16 cellular contexts compared by ENCODE assay signal in genomic region chr20:38766071-38766470, GRCh38. TPM values are rescaled to one million over a fixed set of nuclear protein-coding genes. Genes with fewer than 3 reads are reported as not detected.
DNase-seq lines count a peak whose midpoint lies in the region; ATAC-seq and TF ChIP-seq lines count a peak whose summit lies in the region.
"Had no signal": no experiment of that assay in that cellular context is flagged by ENCODE, and none has a peak within 500 bp of the region (broad histone marks: within the 10 kb centered on the region; RNA-seq: fewer than 3 reads in every experiment).

No MANE protein-coding gene starts in this region.

- POLR2A ChIA-PET in activated CD8-positive, alpha-beta T cell treated with anti-CD3 and anti-CD28 coated beads, Interleukin-2, amount 10 ng/mL, durations not matched to agents 7 days and 5 days (lab: Charles Lee), result no interaction called here

- H3K4me3 Mint-ChIP-seq in T-helper 17 cell, result no peak overlapping the region
- no peak overlapping the region for H3K4me3 Mint-ChIP-seq in activated CD8-positive, alpha-beta T cell treated with anti-CD3 and anti-CD28 coated beads, Interleukin-2, amount 10 ng/mL, durations not matched to agents 7 days and 5 days
- H3K4me3 Mint-ChIP-seq: H9 had no signal

- TF ChIP-seq CTCF in fibroblast of the aortic adventitia (IDR thresholded peaks at IDR 0.05; ENCODE audit: insufficient read depth, low read length), result no peak
- no peak for TF ChIP-seq CTCF in tibial artery (IDR thresholded peaks at IDR 0.05)
- no peak for TF ChIP-seq CTCF in GM10266 (IDR thresholded peaks at IDR 0.05; ENCODE audit: control insufficient read depth, insufficient read depth, low read depth, missing control alignments)

- ATAC-seq in T-helper 17 cell, result no peak
- ATAC-seq in activated CD8-positive, alpha-beta T cell treated with anti-CD3 and anti-CD28 coated beads, Interleukin-2, amount 10 ng/mL, durations not matched to agents 7 days and 5 days, result no peak

- H3K36me3 ChIP-seq in tibial artery, result peaks cover 27 to 90% (median 61%) of the 10 kb centered on the region in 3 donors

- CTCF ChIA-PET in activated CD8-positive, alpha-beta T cell treated with anti-CD3 and anti-CD28 coated beads, Interleukin-2, amount 10 ng/mL, durations not matched to agents 7 days and 5 days (lab: Charles Lee), result interaction anchor here (1.2 to 8.6 kb wide), 6 partner anchors 9 to 127 kb away, joined by 3 to 59 read pairs (median 4); partner anchors contain the start of gene ACTR5

- H3K4me1 ChIP-seq in tibial artery, result peaks cover 0 to 37% (median 21%) of the 10 kb centered on the region in 4 donors

- H3K27me3 Mint-ChIP-seq in T-helper 17 cell, result no peaks in the 10 kb centered on the region
- no peaks in the 10 kb centered on the region for H3K27me3 Mint-ChIP-seq in activated CD8-positive, alpha-beta T cell treated with anti-CD3 and anti-CD28 coated beads, Interleukin-2, amount 10 ng/mL, durations not matched to agents 7 days and 5 days (ENCODE audit: low read depth)

- H3K9me3 ChIP-seq in T-helper 17 cell (ENCODE audit: control insufficient read depth, low read length, poor library complexity, severe bottlenecking) (no peaks in the 10 kb centered on the region), tibial artery (no peaks in the 10 kb centered on the region)

- H3K27me3 ChIP-seq in tibial artery, result no peaks in the 10 kb centered on the region

- intact Hi-C loops in tibial artery (cut with DNase I; ENCODE audit: low total_unique reads), result no loop called here

- peaks cover 12% of the 10 kb centered on the region for H3K4me1 Mint-ChIP-seq in T-helper 17 cell
- H3K4me1 Mint-ChIP-seq in activated CD8-positive, alpha-beta T cell treated with anti-CD3 and anti-CD28 coated beads, Interleukin-2, amount 10 ng/mL, durations not matched to agents 7 days and 5 days (ENCODE audit: low read depth), result peaks cover 20% of the 10 kb centered on the region

- peak overlapping the region; percentile 47 to 78 for H3K27ac ChIP-seq in tibial artery
- H3K27ac ChIP-seq: PC-9, SK-N-MC had no signal

- H3K4me3 ChIP-seq in fibroblast of the aortic adventitia (ENCODE audit: low read depth, low read length), result no peak overlapping the region
- H3K4me3 ChIP-seq in tibial artery, result no peak overlapping the region
- H3K4me3 ChIP-seq: PC-9, SK-N-MC had no signal

- H3K27ac Mint-ChIP-seq in T-helper 17 cell, result peak overlapping the region; percentile 70
- no peak overlapping the region for H3K27ac Mint-ChIP-seq in activated CD8-positive, alpha-beta T cell treated with anti-CD3 and anti-CD28 coated beads, Interleukin-2, amount 10 ng/mL, durations not matched to agents 7 days and 5 days
- H3K27ac Mint-ChIP-seq: H9 had no signal

- no peaks in the 10 kb centered on the region for H3K9me3 Mint-ChIP-seq in activated CD8-positive, alpha-beta T cell treated with anti-CD3 and anti-CD28 coated beads, Interleukin-2, amount 10 ng/mL, durations not matched to agents 7 days and 5 days (ENCODE audit: insufficient read depth)
- H3K9me3 Mint-ChIP-seq: H9 had no signal

- peaks cover 23% of the 10 kb centered on the region for H3K36me3 Mint-ChIP-seq in T-helper 17 cell (ENCODE audit: low read depth)
- peaks cover 45% of the 10 kb centered on the region for H3K36me3 Mint-ChIP-seq in activated CD8-positive, alpha-beta T cell treated with anti-CD3 and anti-CD28 coated beads, Interleukin-2, amount 10 ng/mL, durations not matched to agents 7 days and 5 days (ENCODE audit: low read depth)

- DNase-seq in T-helper 17 cell, result no peak
- DNase-seq in astrocyte of the hippocampus (ENCODE audit: low read depth, low spot score), result peak; percentile 32
- peak; percentile 52 for DNase-seq in fibroblast of the aortic adventitia (ENCODE audit: low read depth)
- no peak for DNase-seq in tibial artery
- DNase-seq in activated CD8-positive, alpha-beta T cell treated with anti-CD3 and anti-CD28 coated beads, Interleukin-2, amount 10 ng/mL, durations not matched to agents 7 days and 5 days, result no peak
- DNase-seq in GM10266 (ENCODE audit: extremely low spot score), result no peak
- DNase-seq in Ammon's horn (ENCODE audit: low spot score), result no peak
- DNase-seq: C1 segment of cervical spinal cord, EL, H9, NCI-H1092, NCI-H1694, NCI-H2107, NCI-H69, PC-9 had no signal

RNA-seq across cellular contexts. Expression of gene ACTR5, which starts 17.8 kb away (rescaled TPM):
- 10 to 100 TPM; 12.2 to 14.6 TPM for total RNA-seq in T-helper 17 cell
- total RNA-seq in fibroblast of the aortic adventitia (ENCODE audit: low replicate concordance), result 2.9 and 4.6 TPM in 2 replicates
- total RNA-seq in activated CD8-positive, alpha-beta T cell treated with anti-CD3 and anti-CD28 coated beads, Interleukin-2, amount 10 ng/mL, durations not matched to agents 7 days and 5 days, result 1 to 10 TPM; 8.4 to 9.2 TPM

RNA-seq across cellular contexts. Expression of gene PPP1R16B, which starts 39.4 kb away (rescaled TPM):
- total RNA-seq in T-helper 17 cell (10 to 100 TPM; 45.6 to 60.9 TPM), fibroblast of the aortic adventitia (ENCODE audit: low replicate concordance) (0.09 and 0.33 TPM in 2 replicates)
- total RNA-seq in activated CD8-positive, alpha-beta T cell treated with anti-CD3 and anti-CD28 coated beads, Interleukin-2, amount 10 ng/mL, durations not matched to agents 7 days and 5 days, result 10 to 100 TPM; 63.4 to 65.1 TPM
- total RNA-seq: PC-9 had no signal

RNA-seq across cellular contexts. Expression of gene SLC32A1, which starts 41.8 kb away (rescaled TPM):
- total RNA-seq in T-helper 17 cell (not detected), fibroblast of the aortic adventitia (ENCODE audit: low replicate concordance) (not detected in 2 replicates)
- total RNA-seq in activated CD8-positive, alpha-beta T cell treated with anti-CD3 and anti-CD28 coated beads, Interleukin-2, amount 10 ng/mL, durations not matched to agents 7 days and 5 days, result not detected
- total RNA-seq: PC-9 had no signal

Comparison
In these comparisons a context has a peak if more than half of its experiments do, and no peak if none do; other contexts are left out.
1. DNase-seq: peak in astrocyte of the hippocampus (single experiment) and fibroblast of the aortic adventitia (single experiment); none in T-helper 17 cell (0 of 3), tibial artery (0 of 2), activated CD8-positive, alpha-beta T cell treated with anti-CD3 and anti-CD28 coated beads, Interleukin-2, amount 10 ng/mL, durations not matched to agents 7 days and 5 days (single experiment), GM10266 (single experiment) and Ammon's horn (single experiment).
2. RNA of gene PPP1R16B, which starts 39.4 kb away (total RNA-seq): 63.4 to 65.1 TPM in activated CD8-positive, alpha-beta T cell treated with anti-CD3 and anti-CD28 coated beads, Interleukin-2, amount 10 ng/mL, durations not matched to agents 7 days and 5 days and 45.6 to 60.9 TPM in T-helper 17 cell; 0.09 to 0.33 TPM in fibroblast of the aortic adventitia; every median in the first group is over 10 times any median in the second.